17 cellular contexts compared by ENCODE assay signal in genomic region chr5:74693176-74693575, GRCh38. TPM values are rescaled to one million over a fixed set of nuclear protein-coding genes. Genes with fewer than 3 reads are reported as not detected.
DNase-seq lines count a peak whose midpoint lies in the region; ATAC-seq and TF ChIP-seq lines count a peak whose summit lies in the region.
"Had no signal": no experiment of that assay in that cellular context is flagged by ENCODE, and none has a peak within 500 bp of the region (broad histone marks: within the 10 kb centered on the region; RNA-seq: fewer than 3 reads in every experiment).

No MANE protein-coding gene starts in this region.

- H3K9me3 Mint-ChIP-seq in HFFc6, result no peaks in the 10 kb centered on the region
- no peaks in the 10 kb centered on the region for H3K9me3 Mint-ChIP-seq in activated T-cell treated with anti-CD3 and anti-CD28 coated beads, Interleukin-2, amount 50 U/mL, for 72 hours

- dilution Hi-C loops in mammary epithelial cell (cut with HindIII; ENCODE audit: low sequenced_read_pairs), result no loop called here

- no peak overlapping the region for H3K4me3 Mint-ChIP-seq in HFFc6
- H3K4me3 Mint-ChIP-seq in activated T-cell treated with anti-CD3 and anti-CD28 coated beads, Interleukin-2, amount 50 U/mL, for 72 hours, result no peak overlapping the region

- H3K9ac ChIP-seq in mammary epithelial cell (ENCODE audit: insufficient read depth, low read length), result no peak overlapping the region

- peaks cover 27% of the 10 kb centered on the region for H3K36me3 Mint-ChIP-seq in HFFc6 (ENCODE audit: low read depth)
- H3K36me3 Mint-ChIP-seq in activated T-cell treated with anti-CD3 and anti-CD28 coated beads, Interleukin-2, amount 50 U/mL, for 72 hours (ENCODE audit: insufficient read depth in 2 of 2), result peaks cover 0 to 7% of the 10 kb centered on the region in 2 donors

- H3K4me3 ChIP-seq in mammary epithelial cell (replicated peaks in 1 of 3; ENCODE audit: insufficient read depth in 1 of 3, low read depth in 2 of 3, low read length in 3 of 3), result no peak overlapping the region
- H3K4me3 ChIP-seq: SJCRH30 had no signal

- H3K36me3 ChIP-seq in mammary epithelial cell (ENCODE audit: insufficient read depth, low read length), result peaks cover 34% of the 10 kb centered on the region

- peaks cover 18% of the 10 kb centered on the region for H3K4me1 ChIP-seq in mammary epithelial cell (ENCODE audit: insufficient read depth, low read length)
- H3K4me1 ChIP-seq: SJCRH30 had no signal

- no peaks in the 10 kb centered on the region for H3K27me3 Mint-ChIP-seq in HFFc6 (ENCODE audit: insufficient read depth)
- no peaks in the 10 kb centered on the region for H3K27me3 Mint-ChIP-seq in activated T-cell treated with anti-CD3 and anti-CD28 coated beads, Interleukin-2, amount 50 U/mL, for 72 hours (ENCODE audit: low read depth)

- H3K27ac ChIP-seq in mammary epithelial cell (ENCODE audit: insufficient read depth, low read depth, low read length), result no peak overlapping the region
- H3K27ac ChIP-seq: SJCRH30 had no signal

- ATAC-seq in HG03354 (IDR thresholded peaks at IDR 0.05; ENCODE audit: poor library complexity, severe bottlenecking, unreplicated experiment), result no peak
- ATAC-seq in activated T-cell treated with anti-CD3 and anti-CD28 coated beads, Interleukin-2, amount 50 U/mL, for 72 hours (replicated peaks in 1 of 2), result no peak
- ATAC-seq: HepG2 had no signal

- DNase-seq in CD1c-positive myeloid dendritic cell (ENCODE audit: extremely low spot score) (peak; percentile 78), HFFc6 (no peak), mammary epithelial cell (peak; percentile 65), hepatic stellate cell (ENCODE audit: low spot score) (peak; percentile 22), NCI-H82 treated with DMSO at 0.1 percent for 48 hours (lab: John Stamatoyannopoulos, UW; ENCODE audit: unreplicated experiment) (no peak), activated gamma-delta T cell (lab: John Stamatoyannopoulos, UW) (no peak)
- no peak for DNase-seq in activated T-cell treated with anti-CD3 and anti-CD28 coated beads, Interleukin-2, amount 50 U/mL, for 72 hours
- DNase-seq: C1 segment of cervical spinal cord, DMS79, GF-D8, NCI-H1105 treated with DMSO at 0.1 percent for 48 hours, NCI-H187, NCI-H2171, NCI-H510A, SJCRH30 had no signal

- H2AFZ ChIP-seq in mammary epithelial cell (ENCODE audit: low read depth, low read length), result peak overlapping the region; percentile 11

- H3K27me3 ChIP-seq in mammary epithelial cell (ENCODE audit: insufficient read depth, low read length), result no peaks in the 10 kb centered on the region
- H3K27me3 ChIP-seq: SJCRH30 had no signal

- H3K4me2 ChIP-seq in mammary epithelial cell (ENCODE audit: insufficient read depth, low read depth, low read length), result peak overlapping the region; percentile 20

- no peaks in the 10 kb centered on the region for H4K20me1 ChIP-seq in mammary epithelial cell (ENCODE audit: insufficient read depth, low read length)

- in situ Hi-C loops in mammary epithelial cell (cut with MboI; ENCODE audit: low sequenced_read_pairs in 2 of 2), result no loop called here

- no peaks in the 10 kb centered on the region for H3K9me3 ChIP-seq in mammary epithelial cell (replicated peaks; ENCODE audit: insufficient read depth, low read length)
- H3K9me3 ChIP-seq: SJCRH30 had no signal

- CTCF ChIA-PET in mammary epithelial cell (lab: Charles Lee; ENCODE audit: low non-redundant PET), result no interaction called here

- no TSS peak for BruUV-seq in mammary epithelial cell (replicated peaks; lab: Mats Ljungman, UMichigan)

- no peak for TF ChIP-seq CTCF in HFFc6 (IDR thresholded peaks at IDR 0.05)
- TF ChIP-seq CTCF in mammary epithelial cell (conservative IDR thresholded peaks at IDR 0.05 in 1 of 2, IDR thresholded peaks at IDR 0.05 in 1 of 2; ENCODE audit: extremely low read depth in 1 of 2, insufficient read depth in 1 of 2, low read depth in 1 of 2, low read length in 2 of 2), result no peak

- H3K79me2 ChIP-seq in mammary epithelial cell (ENCODE audit: insufficient read depth, low read length), result peaks cover 9% of the 10 kb centered on the region

- intact Hi-C loops in mammary epithelial cell (cut with micrococcal nuclease), result no loop called here

- 59% methylated on average over 5 of the region's 5 CpGs for WGBS in mammary epithelial cell (ENCODE audit: low coverage, missing lambda C conversion rate)

- peaks cover 17% of the 10 kb centered on the region for H3K4me1 Mint-ChIP-seq in HFFc6 (ENCODE audit: low read depth)
- H3K4me1 Mint-ChIP-seq in activated T-cell treated with anti-CD3 and anti-CD28 coated beads, Interleukin-2, amount 50 U/mL, for 72 hours (ENCODE audit: low read depth), result no peaks in the 10 kb centered on the region

- peak overlapping the region; percentile 12; the same call in 1 of the 2 replicates for H3K27ac Mint-ChIP-seq in HFFc6
- H3K27ac Mint-ChIP-seq in activated T-cell treated with anti-CD3 and anti-CD28 coated beads, Interleukin-2, amount 50 U/mL, for 72 hours, result no peak overlapping the region

RNA-seq across cellular contexts. Expression of gene HEXB, which starts 8.1 kb away (rescaled TPM):
- 100 to 1,000 TPM; 128 to 170 (median 151) TPM for total RNA-seq in HFFc6 (2021; fragmentation: NEBNext Ultra II Directional; extraction: Animal tissue kit (Norgen Biotek cat#: 25700))
- 100 to 1,000 TPM; 101 to 122 TPM for total RNA-seq in mammary epithelial cell
- polyA plus RNA-seq in mammary epithelial cell, result 81.6 TPM
- polyA minus RNA-seq in mammary epithelial cell, result 109 TPM
- 10 to 100 TPM; 44.5 to 45.8 TPM for total RNA-seq in activated T-cell treated with anti-CD3 and anti-CD28 coated beads, Interleukin-2, amount 50 U/mL, for 72 hours

RNA-seq across cellular contexts. Expression of gene ENC1, which starts 52.6 kb away (rescaled TPM):
- 10 to 100 TPM; 22.6 to 56.4 (median 25.4) TPM for total RNA-seq in HFFc6 (2021; fragmentation: NEBNext Ultra II Directional; extraction: Animal tissue kit (Norgen Biotek cat#: 25700))
- 100 to 1,000 TPM in 1 of 2 donors, 10 to 100 TPM in 1; 42.4 to 392 TPM for total RNA-seq in mammary epithelial cell
- polyA plus RNA-seq in mammary epithelial cell, result 41.6 TPM
- polyA minus RNA-seq in mammary epithelial cell, result 117 TPM
- 1 to 10 TPM in 1 of 2 donors, under 1 TPM in 1; 0.60 to 1.9 TPM for total RNA-seq in activated T-cell treated with anti-CD3 and anti-CD28 coated beads, Interleukin-2, amount 50 U/mL, for 72 hours

Comparison
In these comparisons a context has a peak if more than half of its experiments do, and no peak if none do; other contexts are left out.
1. DNase-seq: peak in CD1c-positive myeloid dendritic cell (single experiment), mammary epithelial cell (single experiment) and hepatic stellate cell (single experiment); none in HFFc6 (single experiment), NCI-H82 treated with DMSO at 0.1 percent for 48 hours (single experiment), activated T-cell treated with anti-CD3 and anti-CD28 coated beads, Interleukin-2, amount 50 U/mL, for 72 hours (0 of 2) and activated gamma-delta T cell (single experiment).
2. RNA of gene ENC1, which starts 52.6 kb away (total RNA-seq): 42.4 to 392 TPM in mammary epithelial cell and 22.6 to 56.4 TPM in HFFc6; 0.60 to 1.9 TPM in activated T-cell treated with anti-CD3 and anti-CD28 coated beads, Interleukin-2, amount 50 U/mL, for 72 hours; every median in the first group is over 4 times any median in the second.